Comparison of ENCODE assay signal across 18 cellular contexts in genomic region chr20:6702144-6702543, GRCh38.
"Had no signal": no experiment of that assay in that cellular context is flagged by ENCODE, and none has a peak within 500 bp of the region (broad histone marks: within the 10 kb centered on the region; RNA-seq: fewer than 3 reads in every experiment).

No MANE protein-coding gene starts in this region.

- H3K36me3 ChIP-seq: breast epithelium, heart left ventricle had no signal

- H3K27ac Mint-ChIP-seq: activated CD4-positive, alpha-beta memory T cell treated with anti-CD3 and anti-CD28 coated beads for 36 hours; activated naive CD8-positive, alpha-beta T cell; mesothelial cell of epicardium; stimulated activated memory B cell treated with anti-CD40 and anti-IgM and Interleukin-4, amounts not matched to agents 10 μg/mL and 1 μg/mL and 100 μg/mL, for 72 hours; T-cell had no signal

- H3K9me3 ChIP-seq: breast epithelium, heart left ventricle had no signal

- DNase-seq: activated CD4-positive, alpha-beta memory T cell treated with anti-CD3 and anti-CD28 coated beads for 36 hours; activated CD4-positive, alpha-beta T cell treated with anti-CD3 and anti-CD28 coated beads for 1 hour; activated effector memory CD4-positive, alpha-beta T cell treated with anti-CD3 and anti-CD28 coated beads, Interleukin-2, amount 50 U/mL, for 16 hours; activated T-cell treated with anti-CD3 and anti-CD28 coated beads, Interleukin-2, amount 50 U/mL, for 4 hours; heart left ventricle; left ventricle myocardium superior; right cardiac atrium; substantia nigra; T-cell; T1000; trophoblast cell had no signal

- H3K4me1 Mint-ChIP-seq: stimulated activated memory B cell treated with anti-CD40 and anti-IgM and Interleukin-4, amounts not matched to agents 10 μg/mL and 1 μg/mL and 100 μg/mL, for 72 hours; T-cell had no signal

- H3K27ac ChIP-seq: breast epithelium had no signal

- H3K36me3 Mint-ChIP-seq: activated CD4-positive, alpha-beta memory T cell treated with anti-CD3 and anti-CD28 coated beads for 36 hours; activated naive CD8-positive, alpha-beta T cell; mesothelial cell of epicardium; stimulated activated memory B cell treated with anti-CD40 and anti-IgM and Interleukin-4, amounts not matched to agents 10 μg/mL and 1 μg/mL and 100 μg/mL, for 72 hours; T-cell had no signal

- H3K4me1 ChIP-seq: breast epithelium had no signal

- ATAC-seq: activated T-cell treated with anti-CD3 and anti-CD28 coated beads, Interleukin-2, amount 50 U/mL, for 4 hours; heart left ventricle; left ventricle myocardium superior; right cardiac atrium; stimulated activated memory B cell treated with anti-CD40 and anti-IgM and Interleukin-4, amounts not matched to agents 10 μg/mL and 1 μg/mL and 100 μg/mL, for 72 hours; T-cell had no signal

- H3K9me3 Mint-ChIP-seq: activated CD4-positive, alpha-beta memory T cell treated with anti-CD3 and anti-CD28 coated beads for 36 hours; activated T-cell treated with anti-CD3 and anti-CD28 coated beads, Interleukin-2, amount 50 U/mL, for 4 hours; mesothelial cell of epicardium had no signal

- FAIRE-seq: frontal cortex, keratinocyte had no signal

- H3K4me3 ChIP-seq: breast epithelium, heart left ventricle, smooth muscle cell had no signal

- H3K27me3 ChIP-seq: breast epithelium, heart left ventricle had no signal

- H3K27me3 Mint-ChIP-seq: activated CD4-positive, alpha-beta memory T cell treated with anti-CD3 and anti-CD28 coated beads for 36 hours; stimulated activated memory B cell treated with anti-CD40 and anti-IgM and Interleukin-4, amounts not matched to agents 10 μg/mL and 1 μg/mL and 100 μg/mL, for 72 hours; T-cell had no signal

- H3K4me3 Mint-ChIP-seq: activated CD4-positive, alpha-beta memory T cell treated with anti-CD3 and anti-CD28 coated beads for 36 hours; activated naive CD8-positive, alpha-beta T cell; activated T-cell treated with anti-CD3 and anti-CD28 coated beads, Interleukin-2, amount 50 U/mL, for 4 hours; mesothelial cell of epicardium; stimulated activated memory B cell treated with anti-CD40 and anti-IgM and Interleukin-4, amounts not matched to agents 10 μg/mL and 1 μg/mL and 100 μg/mL, for 72 hours; T-cell had no signal
